Comparison of ENCODE assay signal across 9 cellular contexts in the genomic region with DNA sequence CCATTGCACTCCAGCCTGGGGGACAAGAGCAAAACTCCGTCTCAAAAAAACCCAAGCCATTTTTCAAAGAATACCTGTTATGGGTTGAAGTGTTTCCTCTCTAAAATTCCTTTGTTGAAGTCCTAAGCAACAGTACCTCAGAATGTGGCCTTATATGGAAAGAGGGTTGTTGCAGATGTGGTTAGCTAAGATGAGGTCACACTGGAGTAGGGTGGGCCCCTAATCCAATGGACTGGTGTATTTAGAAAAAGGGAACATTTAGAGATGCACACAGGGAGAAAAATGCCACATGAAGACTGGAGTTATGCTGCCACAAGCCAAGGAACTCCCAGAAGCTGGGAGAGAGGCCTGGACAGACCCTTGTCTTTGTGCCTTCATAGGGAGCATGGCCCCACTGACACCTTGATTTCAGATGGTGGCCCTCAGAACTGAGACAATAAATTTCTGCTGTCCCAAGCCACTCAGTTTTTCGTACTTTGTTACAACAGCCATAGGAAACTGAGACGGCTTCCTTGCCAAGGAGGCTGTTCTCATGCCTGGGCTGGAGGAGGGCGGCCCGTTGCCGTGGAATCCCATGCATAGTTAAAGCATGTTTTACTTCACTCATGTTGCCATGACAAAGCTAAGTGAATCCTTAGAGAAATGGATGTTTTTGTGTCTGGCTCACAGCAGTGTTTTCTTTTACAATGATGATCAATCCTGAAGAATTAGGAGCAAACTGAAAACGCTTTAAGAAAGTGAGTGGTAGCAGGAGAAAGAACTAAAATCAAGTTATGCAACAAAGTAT. TPM values are rescaled to one million over a fixed set of nuclear protein-coding genes. Genes with fewer than 3 reads are reported as not detected.
DNase-seq lines count a peak whose midpoint lies in the region; ATAC-seq and TF ChIP-seq lines count a peak whose summit lies in the region.
"Had no signal": no experiment of that assay in that cellular context is flagged by ENCODE, and none has a peak within 500 bp of the region (broad histone marks: within the 10 kb centered on the region; RNA-seq: fewer than 3 reads in every experiment).

No MANE protein-coding gene starts in this region.

- peak overlapping the region in 5 of 7 donors; percentile 17 to 95 (median 73) for H3K27ac Mint-ChIP-seq in CD4-positive, alpha-beta memory T cell
- peak overlapping the region; percentile 79 for H3K27ac Mint-ChIP-seq in activated CD8-positive, alpha-beta T cell treated with anti-CD3 and anti-CD28 coated beads, Interleukin-2, amount 10 ng/mL, durations not matched to agents 7 days and 5 days
- no peak overlapping the region for H3K27ac Mint-ChIP-seq in activated CD4-positive, alpha-beta T cell treated with anti-CD3 and anti-CD28 coated beads, Interleukin-2, amount 10 ng/mL, durations not matched to agents 7 days and 5 days

- 18 to 59% methylated on average over 3 to 4 of the region's 7 CpGs for WGBS in gastroesophageal sphincter (ENCODE audit: low coverage in 1 of 2), 2 donors
- 51 to 59% (median 53%) methylated on average over 7 of the region's 7 CpGs for WGBS in psoas muscle, 3 donors

- peaks cover 43% of the 10 kb centered on the region for H3K4me1 ChIP-seq in CD4-positive, alpha-beta memory T cell (ENCODE audit: insufficient read depth, low read length)
- peaks cover 0 to 41% (median 0%) of the 10 kb centered on the region in 3 donors for H3K4me1 ChIP-seq in gastroesophageal sphincter
- H3K4me1 ChIP-seq in psoas muscle = peaks cover 13% of the 10 kb centered on the region
- H3K4me1 ChIP-seq in lower lobe of right lung = no peaks in the 10 kb centered on the region

- peaks cover 16 to 58% (median 35%) of the 10 kb centered on the region in 4 donors for H3K4me1 Mint-ChIP-seq in CD4-positive, alpha-beta memory T cell
- peaks cover 35% of the 10 kb centered on the region for H3K4me1 Mint-ChIP-seq in activated CD8-positive, alpha-beta T cell treated with anti-CD3 and anti-CD28 coated beads, Interleukin-2, amount 10 ng/mL, durations not matched to agents 7 days and 5 days (ENCODE audit: low read depth)
- H3K4me1 Mint-ChIP-seq in activated CD4-positive, alpha-beta T cell treated with anti-CD3 and anti-CD28 coated beads, Interleukin-2, amount 10 ng/mL, durations not matched to agents 7 days and 5 days = peaks cover 38% of the 10 kb centered on the region

- POLR2A ChIA-PET in CD4-positive, alpha-beta memory T cell (lab: Charles Lee; ENCODE audit: partially characterized antibody) = interaction anchor here (4.2 to 12.8 kb wide), 2 partner anchors 16 to 29 kb away, joined by 16 to 196 read pairs; partner anchors contain the start of genes OFD1, RAB9A and TRAPPC2
- POLR2A ChIA-PET in activated CD8-positive, alpha-beta T cell treated with anti-CD3 and anti-CD28 coated beads, Interleukin-2, amount 10 ng/mL, durations not matched to agents 7 days and 5 days (lab: Charles Lee) = interaction anchor here (4.8 kb wide), 1 partner anchor 17 kb away, joined by 25 read pairs; the partner anchor contains the start of genes OFD1 and TRAPPC2
- POLR2A ChIA-PET in activated CD4-positive, alpha-beta T cell treated with anti-CD3 and anti-CD28 coated beads, Interleukin-2, amount 10 ng/mL, durations not matched to agents 7 days and 5 days (lab: Charles Lee) = no interaction called here

- no peaks in the 10 kb centered on the region for H3K27me3 Mint-ChIP-seq in CD4-positive, alpha-beta memory T cell
- H3K27me3 Mint-ChIP-seq in activated CD8-positive, alpha-beta T cell treated with anti-CD3 and anti-CD28 coated beads, Interleukin-2, amount 10 ng/mL, durations not matched to agents 7 days and 5 days (ENCODE audit: low read depth) = no peaks in the 10 kb centered on the region
- no peaks in the 10 kb centered on the region for H3K27me3 Mint-ChIP-seq in activated CD4-positive, alpha-beta T cell treated with anti-CD3 and anti-CD28 coated beads, Interleukin-2, amount 10 ng/mL, durations not matched to agents 7 days and 5 days

- no peaks in the 10 kb centered on the region for H3K9me3 ChIP-seq in CD4-positive, alpha-beta memory T cell (ENCODE audit: control insufficient read depth in 1 of 2, low read length in 2 of 2)
- no peaks in the 10 kb centered on the region for H3K9me3 ChIP-seq in gastroesophageal sphincter
- no peaks in the 10 kb centered on the region for H3K9me3 ChIP-seq in psoas muscle
- H3K9me3 ChIP-seq in lower lobe of right lung = no peaks in the 10 kb centered on the region
- H3K9me3 ChIP-seq in WERI-Rb-1 (ENCODE audit: severe bottlenecking) = no peaks in the 10 kb centered on the region
- H3K9me3 ChIP-seq: upper lobe of right lung had no signal

- CTCF ChIA-PET in CD4-positive, alpha-beta memory T cell (lab: Charles Lee; ENCODE audit: partially characterized antibody) = interaction anchor here (1.4 kb wide), 1 partner anchor 26 kb away, joined by 3 read pairs; no protein-coding TSS in a partner anchor
- CTCF ChIA-PET in activated CD8-positive, alpha-beta T cell treated with anti-CD3 and anti-CD28 coated beads, Interleukin-2, amount 10 ng/mL, durations not matched to agents 7 days and 5 days (lab: Charles Lee) = no interaction called here
- CTCF ChIA-PET in activated CD4-positive, alpha-beta T cell treated with anti-CD3 and anti-CD28 coated beads, Interleukin-2, amount 10 ng/mL, durations not matched to agents 7 days and 5 days (lab: Charles Lee) = no interaction called here

- intact Hi-C loops in CD4-positive, alpha-beta memory T cell (cut with micrococcal nuclease) = no loop called here
- intact Hi-C loops in psoas muscle (cut with DNase I) (no loop called here), lower lobe of right lung (cut with DNase I) (no loop called here)

- H3K27ac ChIP-seq in CD4-positive, alpha-beta memory T cell (ENCODE audit: low read depth, low read length) = no peak overlapping the region
- H3K27ac ChIP-seq in gastroesophageal sphincter (peak overlapping the region in 3 of 4 donors; percentile 54 to 72 (median 69)), psoas muscle (peak overlapping the region; percentile 67), lower lobe of right lung (no peak overlapping the region), WERI-Rb-1 (no peak overlapping the region)
- H3K27ac ChIP-seq: upper lobe of right lung had no signal

- peaks cover 26 to 39% of the 10 kb centered on the region in 2 donors for H3K36me3 Mint-ChIP-seq in CD4-positive, alpha-beta memory T cell
- peaks cover 58% of the 10 kb centered on the region for H3K36me3 Mint-ChIP-seq in activated CD8-positive, alpha-beta T cell treated with anti-CD3 and anti-CD28 coated beads, Interleukin-2, amount 10 ng/mL, durations not matched to agents 7 days and 5 days (ENCODE audit: low read depth)
- H3K36me3 Mint-ChIP-seq in activated CD4-positive, alpha-beta T cell treated with anti-CD3 and anti-CD28 coated beads, Interleukin-2, amount 10 ng/mL, durations not matched to agents 7 days and 5 days (ENCODE audit: low read depth) = peaks cover 44% of the 10 kb centered on the region

- peak overlapping the region in 1 of 8 donors; percentile 33 for H3K4me3 Mint-ChIP-seq in CD4-positive, alpha-beta memory T cell
- H3K4me3 Mint-ChIP-seq in activated CD8-positive, alpha-beta T cell treated with anti-CD3 and anti-CD28 coated beads, Interleukin-2, amount 10 ng/mL, durations not matched to agents 7 days and 5 days = no peak overlapping the region
- no peak overlapping the region for H3K4me3 Mint-ChIP-seq in activated CD4-positive, alpha-beta T cell treated with anti-CD3 and anti-CD28 coated beads, Interleukin-2, amount 10 ng/mL, durations not matched to agents 7 days and 5 days

- no peak overlapping the region for H3K4me3 ChIP-seq in CD4-positive, alpha-beta memory T cell (ENCODE audit: low read length in 2 of 2)
- H3K4me3 ChIP-seq in gastroesophageal sphincter (no peak overlapping the region), psoas muscle (no peak overlapping the region), lower lobe of right lung (no peak overlapping the region), WERI-Rb-1 (ENCODE audit: low read depth, low read length) (no peak overlapping the region)
- H3K4me3 ChIP-seq: upper lobe of right lung had no signal

- TF ChIP-seq CTCF in gastroesophageal sphincter (IDR thresholded peaks at IDR 0.05) (no peak), psoas muscle (IDR thresholded peaks at IDR 0.05) (no peak), lower lobe of right lung (IDR thresholded peaks at IDR 0.05) (no peak), WERI-Rb-1 (IDR thresholded peaks at IDR 0.05; ENCODE audit: low read depth, low read length) (no peak)

- DNase-seq in CD4-positive, alpha-beta memory T cell = no peak
- DNase-seq in activated CD8-positive, alpha-beta T cell treated with anti-CD3 and anti-CD28 coated beads, Interleukin-2, amount 10 ng/mL, durations not matched to agents 7 days and 5 days = no peak
- DNase-seq in psoas muscle (peak in 1 of 2 donors; percentile 35), lower lobe of right lung (no peak), pons (ENCODE audit: low spot score) (no peak), WERI-Rb-1 (no peak)
- no peak for DNase-seq in activated CD4-positive, alpha-beta T cell treated with anti-CD3 and anti-CD28 coated beads, Interleukin-2, amount 10 ng/mL, durations not matched to agents 7 days and 5 days
- DNase-seq: upper lobe of right lung had no signal

- peaks cover 4% of the 10 kb centered on the region for H3K36me3 ChIP-seq in CD4-positive, alpha-beta memory T cell (ENCODE audit: insufficient read depth, low read length)
- H3K36me3 ChIP-seq in gastroesophageal sphincter = peaks cover 0 to 13% of the 10 kb centered on the region in 2 donors
- H3K36me3 ChIP-seq in psoas muscle (ENCODE audit: insufficient read depth in 1 of 2, low read depth in 1 of 2) = peaks cover 0 to 15% of the 10 kb centered on the region in 2 donors
- H3K36me3 ChIP-seq in lower lobe of right lung = peaks cover 6% of the 10 kb centered on the region
- peaks cover 46% of the 10 kb centered on the region for H3K36me3 ChIP-seq in WERI-Rb-1
- H3K36me3 ChIP-seq: upper lobe of right lung had no signal

- H3K27me3 ChIP-seq in CD4-positive, alpha-beta memory T cell (ENCODE audit: insufficient read depth, low read length) = no peaks in the 10 kb centered on the region
- H3K27me3 ChIP-seq in gastroesophageal sphincter (no peaks in the 10 kb centered on the region), psoas muscle (ENCODE audit: insufficient read depth in 3 of 3, low read length in 2 of 3) (no peaks in the 10 kb centered on the region), lower lobe of right lung (ENCODE audit: low read depth) (no peaks in the 10 kb centered on the region), WERI-Rb-1 (ENCODE audit: insufficient read depth, low read depth, severe bottlenecking) (no peaks in the 10 kb centered on the region)
- H3K27me3 ChIP-seq: upper lobe of right lung had no signal

- ATAC-seq in activated CD8-positive, alpha-beta T cell treated with anti-CD3 and anti-CD28 coated beads, Interleukin-2, amount 10 ng/mL, durations not matched to agents 7 days and 5 days = no peak
- ATAC-seq in gastroesophageal sphincter = peak; percentile 70
- ATAC-seq in psoas muscle = no peak
- no peak for ATAC-seq in lower lobe of right lung
- ATAC-seq: upper lobe of right lung had no signal

- TF ChIP-seq EP300 in gastroesophageal sphincter (IDR thresholded peaks at IDR 0.05) = no peak

- TF ChIP-seq POLR2A in gastroesophageal sphincter (IDR thresholded peaks at IDR 0.05) = no peak

- H3K9me3 Mint-ChIP-seq in CD4-positive, alpha-beta memory T cell = peaks cover 0 to 2% (median 0%) of the 10 kb centered on the region in 8 donors
- H3K9me3 Mint-ChIP-seq in activated CD8-positive, alpha-beta T cell treated with anti-CD3 and anti-CD28 coated beads, Interleukin-2, amount 10 ng/mL, durations not matched to agents 7 days and 5 days (ENCODE audit: insufficient read depth) = no peaks in the 10 kb centered on the region
- no peaks in the 10 kb centered on the region for H3K9me3 Mint-ChIP-seq in activated CD4-positive, alpha-beta T cell treated with anti-CD3 and anti-CD28 coated beads, Interleukin-2, amount 10 ng/mL, durations not matched to agents 7 days and 5 days

RNA-seq across cellular contexts. Expression of gene TRAPPC2, which starts 16.5 kb away (rescaled TPM):
- total RNA-seq in CD4-positive, alpha-beta memory T cell = 10 to 100 TPM; 36.6 to 39.6 TPM
- 10 to 100 TPM; 33.1 to 45.9 TPM for polyA plus RNA-seq in CD4-positive, alpha-beta memory T cell
- total RNA-seq in activated CD8-positive, alpha-beta T cell treated with anti-CD3 and anti-CD28 coated beads, Interleukin-2, amount 10 ng/mL, durations not matched to agents 7 days and 5 days = 10 to 100 TPM; 21.6 to 23.2 TPM
- total RNA-seq in gastroesophageal sphincter (10 to 100 TPM; 14.3 to 17.3 (median 16.0) TPM), psoas muscle (1 to 10 TPM; 3.4 to 6.3 (median 5.0) TPM), lower lobe of right lung (15.8 TPM)
- 1 to 10 TPM; 2.1 to 4.7 (median 3.9) TPM for polyA plus RNA-seq in psoas muscle
- 10 to 100 TPM; 20.2 to 22.2 TPM for total RNA-seq in activated CD4-positive, alpha-beta T cell treated with anti-CD3 and anti-CD28 coated beads, Interleukin-2, amount 10 ng/mL, durations not matched to agents 7 days and 5 days

RNA-seq across cellular contexts. Expression of gene OFD1, which starts 16.7 kb away (rescaled TPM):
- 100 to 1,000 TPM; 135 TPM for total RNA-seq in CD4-positive, alpha-beta memory T cell
- polyA plus RNA-seq in CD4-positive, alpha-beta memory T cell = 10 to 100 TPM; 22.0 to 39.0 TPM
- 10 to 100 TPM; 29.6 to 30.4 TPM for total RNA-seq in activated CD8-positive, alpha-beta T cell treated with anti-CD3 and anti-CD28 coated beads, Interleukin-2, amount 10 ng/mL, durations not matched to agents 7 days and 5 days
- total RNA-seq in gastroesophageal sphincter (10 to 100 TPM; 15.2 to 26.6 (median 22.5) TPM), psoas muscle (1 to 10 TPM; 7.2 to 8.2 (median 7.8) TPM), lower lobe of right lung (38.3 TPM)
- 1 to 10 TPM; 3.3 to 9.5 (median 8.4) TPM for polyA plus RNA-seq in psoas muscle
- total RNA-seq in activated CD4-positive, alpha-beta T cell treated with anti-CD3 and anti-CD28 coated beads, Interleukin-2, amount 10 ng/mL, durations not matched to agents 7 days and 5 days = 10 to 100 TPM; 32.5 to 35.0 TPM

RNA-seq across cellular contexts. Expression of gene RAB9A, which starts 29.0 kb away (rescaled TPM):
- total RNA-seq in CD4-positive, alpha-beta memory T cell = 10 to 100 TPM; 19.9 to 22.7 TPM
- polyA plus RNA-seq in CD4-positive, alpha-beta memory T cell = 10 to 100 TPM; 31.7 to 33.4 TPM
- 10 to 100 TPM; 10.6 to 11.2 TPM for total RNA-seq in activated CD8-positive, alpha-beta T cell treated with anti-CD3 and anti-CD28 coated beads, Interleukin-2, amount 10 ng/mL, durations not matched to agents 7 days and 5 days
- total RNA-seq in gastroesophageal sphincter (10 to 100 TPM; 29.6 to 50.7 (median 38.3) TPM), psoas muscle (10 to 100 TPM; 13.2 to 15.3 (median 14.2) TPM), lower lobe of right lung (32.8 TPM)
- 10 to 100 TPM; 13.0 to 25.4 (median 22.8) TPM for polyA plus RNA-seq in psoas muscle
- 10 to 100 TPM in 1 of 2 experiments, 1 to 10 TPM in 1; 9.1 to 10.9 TPM for total RNA-seq in activated CD4-positive, alpha-beta T cell treated with anti-CD3 and anti-CD28 coated beads, Interleukin-2, amount 10 ng/mL, durations not matched to agents 7 days and 5 days

Comparison
In these comparisons a context has a peak if more than half of its experiments do, and no peak if none do; other contexts are left out.
1. H3K27ac ChIP-seq: peak in gastroesophageal sphincter (3 of 4) and psoas muscle (single experiment); none in CD4-positive, alpha-beta memory T cell (single experiment), lower lobe of right lung (single experiment) and WERI-Rb-1 (single experiment).